In genomic region chr7:94212160-94212559, GRCh38 we compare ENCODE assay signal across 16 cellular contexts.
"Had no signal": no experiment of that assay in that cellular context is flagged by ENCODE, and none has a peak within 500 bp of the region (broad histone marks: within the 10 kb centered on the region; RNA-seq: fewer than 3 reads in every experiment).

No MANE protein-coding gene starts in this region.

- H3K9me3 ChIP-seq: right lobe of liver, suprapubic skin had no signal

- H3K36me3 Mint-ChIP-seq: activated naive CD8-positive, alpha-beta T cell treated with anti-CD3 and anti-CD28 coated beads for 36 hours; brain; natural killer cell treated with Interleukin-12 subunit alpha and Interleukin-12 subunit beta and Interleukin-15 and Interleukin-18, amount 100 ng/mL, for 72 hours; type B pancreatic cell had no signal

- H3K27ac ChIP-seq: right lobe of liver, suprapubic skin had no signal

- H3K9me3 Mint-ChIP-seq: activated naive CD8-positive, alpha-beta T cell treated with anti-CD3 and anti-CD28 coated beads for 36 hours; activated T-helper 1 cell treated with anti-CD3 and anti-CD28 coated beads, Interleukin-12 subunit alpha, Interleukin-12 subunit beta, Interleukin-2, Interleukin-4 antibody, amounts not matched to agents 30 ng/mL and 10 ng/mL and 1 ng/mL, durations not matched to agents 14 hours and 24 hours and 36 hours; type B pancreatic cell had no signal

- H3K27me3 Mint-ChIP-seq: activated naive CD8-positive, alpha-beta T cell treated with anti-CD3 and anti-CD28 coated beads for 36 hours; brain; central memory CD8-positive, alpha-beta T cell; natural killer cell treated with Interleukin-12 subunit alpha and Interleukin-12 subunit beta and Interleukin-15 and Interleukin-18, amount 100 ng/mL, for 72 hours; stimulated activated naive CD8-positive, alpha-beta T cell treated with anti-CD3 and anti-CD28 coated beads, Interleukin-15, Interleukin-2, amounts not matched to agents 100 ng/mL and 50 ng/mL, for 24 hours; type B pancreatic cell had no signal

- DNase-seq: activated naive CD8-positive, alpha-beta T cell treated with anti-CD3 and anti-CD28 coated beads for 36 hours; amygdala; cortex of kidney; effector CD4-positive, alpha-beta T cell; foreskin fibroblast; kidney glomerular epithelial cell; right lobe of liver had no signal

- H3K27me3 ChIP-seq: right lobe of liver, suprapubic skin had no signal

- H3K4me3 ChIP-seq: right lobe of liver, suprapubic skin had no signal

- H3K4me1 ChIP-seq: right lobe of liver, suprapubic skin had no signal

- H3K36me3 ChIP-seq: right lobe of liver, suprapubic skin had no signal

- H3K4me1 Mint-ChIP-seq: activated naive CD8-positive, alpha-beta T cell treated with anti-CD3 and anti-CD28 coated beads for 36 hours; brain; central memory CD8-positive, alpha-beta T cell had no signal

- ATAC-seq: activated CD4-positive, CD25-positive, alpha-beta regulatory T cell treated with anti-CD3 and anti-CD28 coated beads, Interleukin-2, amount 50 U/mL, for 24 hours; natural killer cell treated with Interleukin-12 subunit alpha and Interleukin-12 subunit beta and Interleukin-15 and Interleukin-18, amount 100 ng/mL, for 72 hours; right lobe of liver had no signal

- H3K4me3 Mint-ChIP-seq: activated naive CD8-positive, alpha-beta T cell treated with anti-CD3 and anti-CD28 coated beads for 36 hours; activated T-helper 1 cell treated with anti-CD3 and anti-CD28 coated beads, Interleukin-12 subunit alpha, Interleukin-12 subunit beta, Interleukin-2, Interleukin-4 antibody, amounts not matched to agents 30 ng/mL and 10 ng/mL and 1 ng/mL, durations not matched to agents 14 hours and 24 hours and 36 hours; brain; central memory CD8-positive, alpha-beta T cell; natural killer cell treated with Interleukin-12 subunit alpha and Interleukin-12 subunit beta and Interleukin-15 and Interleukin-18, amount 100 ng/mL, for 72 hours; stimulated activated naive CD8-positive, alpha-beta T cell treated with anti-CD3 and anti-CD28 coated beads, Interleukin-15, Interleukin-2, amounts not matched to agents 100 ng/mL and 50 ng/mL, for 24 hours; type B pancreatic cell had no signal

- H3K27ac Mint-ChIP-seq: activated naive CD8-positive, alpha-beta T cell treated with anti-CD3 and anti-CD28 coated beads for 36 hours; activated T-helper 1 cell treated with anti-CD3 and anti-CD28 coated beads, Interleukin-12 subunit alpha, Interleukin-12 subunit beta, Interleukin-2, Interleukin-4 antibody, amounts not matched to agents 30 ng/mL and 10 ng/mL and 1 ng/mL, durations not matched to agents 14 hours and 24 hours and 36 hours; brain; natural killer cell treated with Interleukin-12 subunit alpha and Interleukin-12 subunit beta and Interleukin-15 and Interleukin-18, amount 100 ng/mL, for 72 hours; progenitor cell of endocrine pancreas; stimulated activated naive CD8-positive, alpha-beta T cell treated with anti-CD3 and anti-CD28 coated beads, Interleukin-15, Interleukin-2, amounts not matched to agents 100 ng/mL and 50 ng/mL, for 24 hours; type B pancreatic cell had no signal
